ENCODE assay signal across 8 cellular contexts in genomic region chr20:63896136-63896890, GRCh38. TPM values are rescaled to one million over a fixed set of nuclear protein-coding genes. Genes with fewer than 3 reads are reported as not detected.
A peak's percentile ranks its signal among the peaks of the same experiment; 100 is the strongest.
DNase-seq lines count a peak whose midpoint lies in the region; ATAC-seq and TF ChIP-seq lines count a peak whose summit lies in the region.

No MANE protein-coding gene starts in this region.

- H3K36me3 Mint-ChIP-seq in naive B cell = no peaks in the 10 kb centered on the region

- peak overlapping the region; percentile 67 for H3K4me3 ChIP-seq in AG09309 (ENCODE audit: control insufficient read depth, low read depth, low read length)

- H3K27me3 Mint-ChIP-seq in naive B cell = no peaks in the 10 kb centered on the region

- H3K4me1 Mint-ChIP-seq in naive B cell = peaks cover 22 to 63% (median 48%) of the 10 kb centered on the region in 3 donors

- no peaks in the 10 kb centered on the region for H3K9me3 Mint-ChIP-seq in naive B cell

- H3K4me3 Mint-ChIP-seq in naive B cell = peak overlapping the region; percentile 83 to 96 (median 90)

- DNase-seq in AG09309 (ENCODE audit: low read depth) = no peak
- DNase-seq in GM20000 (ENCODE audit: low spot score) = peak; percentile 78
- DNase-seq in NCI-H2107 treated with DMSO at 0.1 percent for 48 hours (lab: John Stamatoyannopoulos, UW; ENCODE audit: unreplicated experiment) = peak; percentile 48
- DNase-seq in activated CD8-positive, alpha-beta memory T cell treated with anti-CD3 and anti-CD28 coated beads for 24 hours = peak; percentile 68
- peak; percentile 24 for DNase-seq in fibroblast of peridontal ligament (ENCODE audit: extremely low read depth)
- DNase-seq in naive B cell = peak; percentile 60

- TF ChIP-seq CTCF in AG09309 (IDR thresholded peaks at IDR 0.05; ENCODE audit: control insufficient read depth, insufficient read depth, low read depth, low read length, missing control alignments) (no peak), GM20000 (IDR thresholded peaks at IDR 0.05; ENCODE audit: extremely low read depth, missing control alignments) (no peak)

- ATAC-seq in naive B cell (ENCODE audit: low read depth in 2 of 2) (peak; percentile 56 to 71), HG02571 (IDR thresholded peaks at IDR 0.05; ENCODE audit: unreplicated experiment) (no peak), HG03469 (IDR thresholded peaks at IDR 0.05; ENCODE audit: unreplicated experiment) (no peak)

- H3K27ac Mint-ChIP-seq in naive B cell = peak overlapping the region; percentile 78 to 96 (median 93)

RNA-seq across cellular contexts. Expression of gene DNAJC5, which starts 1.4 kb away (rescaled TPM):
- 1 to 10 TPM in 5 of 6 donors, under 1 TPM in 1; 0.23 to 4.2 (median 3.3) TPM for polyA plus RNA-seq in naive B cell (ENCODE audit: low read depth in 6 of 6)

RNA-seq across cellular contexts. Expression of gene TPD52L2, which starts 31.2 kb away (rescaled TPM):
- polyA plus RNA-seq in naive B cell (ENCODE audit: low read depth in 6 of 6) = 100 to 1,000 TPM in 1 of 6 donors, 10 to 100 TPM in 5; 61.1 to 105 (median 79.9) TPM

RNA-seq across cellular contexts. Expression of gene ABHD16B, which starts 35.0 kb away (rescaled TPM):
- polyA plus RNA-seq in naive B cell (ENCODE audit: low read depth in 6 of 6) = 1 to 10 TPM in 1 of 6 donors, not detected in 5; 1.1 TPM

RNA-seq across cellular contexts. Expression of gene UCKL1, which starts 59.9 kb away (rescaled TPM):
- 10 to 100 TPM; 11.3 to 62.0 (median 31.7) TPM for polyA plus RNA-seq in naive B cell (ENCODE audit: low read depth in 6 of 6)

Comparison
In these comparisons a context has a peak if more than half of its experiments do, and no peak if none do; other contexts are left out.
1. ATAC-seq: peak in naive B cell (2 of 2); none in HG02571 (single experiment) and HG03469 (single experiment).